In genomic region chr3:177795866-177796265, GRCh38 we compare ENCODE assay signal across 17 cellular contexts.
DNase-seq lines count a peak whose midpoint lies in the region; ATAC-seq and TF ChIP-seq lines count a peak whose summit lies in the region.
"Had no signal": no experiment of that assay in that cellular context is flagged by ENCODE, and none has a peak within 500 bp of the region (broad histone marks: within the 10 kb centered on the region; RNA-seq: fewer than 3 reads in every experiment).

No MANE protein-coding gene starts in this region.

- peak overlapping the region; percentile 33 to 34 for H3K4me3 Mint-ChIP-seq in activated T-cell treated with anti-CD3 and anti-CD28 coated beads, Interleukin-2, amount 50 U/mL, for 72 hours
- H3K4me3 Mint-ChIP-seq in activated naive CD8-positive, alpha-beta T cell = no peak overlapping the region
- H3K4me3 Mint-ChIP-seq in nephron = no peak overlapping the region
- peak overlapping the region; percentile 11 to 14 for H3K4me3 Mint-ChIP-seq in stimulated activated naive CD8-positive, alpha-beta T cell treated with anti-CD3 and anti-CD28 coated beads, Interleukin-15, amount 100 ng/mL, for 72 hours
- H3K4me3 Mint-ChIP-seq: CD8-positive, alpha-beta T cell had no signal

- no peak for TF ChIP-seq CTCF in nephron (IDR thresholded peaks at IDR 0.05; ENCODE audit: unreplicated experiment in 3 of 3)

- no peak for DNase-seq in activated T-cell treated with anti-CD3 and anti-CD28 coated beads, Interleukin-2, amount 50 U/mL, for 72 hours
- no peak for DNase-seq in activated T-cell treated with anti-CD3 and anti-CD28 coated beads, Interleukin-2, amount 50 U/mL, for 48 hours
- DNase-seq in stimulated activated naive CD8-positive, alpha-beta T cell treated with anti-CD3 and anti-CD28 coated beads, Interleukin-15, amount 100 ng/mL, for 72 hours = no peak
- DNase-seq in amniotic stem cell (lab: John Stamatoyannopoulos, UW) (no peak), COR-L47 (lab: John Stamatoyannopoulos, UW) (no peak)
- DNase-seq: CD8-positive, alpha-beta T cell; DMS53; EL; GOT3; KG1; NCI-H1105 treated with DMSO at 0.1 percent for 48 hours; NCI-H1694 had no signal

- H3K27ac Mint-ChIP-seq in activated T-cell treated with anti-CD3 and anti-CD28 coated beads, Interleukin-2, amount 50 U/mL, for 72 hours = peak overlapping the region; percentile 15
- peak overlapping the region; percentile 77 for H3K27ac Mint-ChIP-seq in activated naive CD8-positive, alpha-beta T cell
- H3K27ac Mint-ChIP-seq in nephron = peak overlapping the region; percentile 40 to 84 (median 63)
- H3K27ac Mint-ChIP-seq in stimulated activated naive CD8-positive, alpha-beta T cell treated with anti-CD3 and anti-CD28 coated beads, Interleukin-15, amount 100 ng/mL, for 72 hours = peak overlapping the region; percentile 77 to 81
- H3K27ac Mint-ChIP-seq: CD8-positive, alpha-beta T cell had no signal

- peaks cover 0 to 5% of the 10 kb centered on the region in 2 donors for H3K9me3 Mint-ChIP-seq in activated T-cell treated with anti-CD3 and anti-CD28 coated beads, Interleukin-2, amount 50 U/mL, for 72 hours
- no peaks in the 10 kb centered on the region for H3K9me3 Mint-ChIP-seq in activated naive CD8-positive, alpha-beta T cell (ENCODE audit: low read depth)
- no peaks in the 10 kb centered on the region for H3K9me3 Mint-ChIP-seq in nephron
- H3K9me3 Mint-ChIP-seq in stimulated activated naive CD8-positive, alpha-beta T cell treated with anti-CD3 and anti-CD28 coated beads, Interleukin-15, amount 100 ng/mL, for 72 hours = no peaks in the 10 kb centered on the region
- H3K9me3 Mint-ChIP-seq: CD8-positive, alpha-beta T cell had no signal

- peak; percentile 65 to 76 for ATAC-seq in activated T-cell treated with anti-CD3 and anti-CD28 coated beads, Interleukin-2, amount 50 U/mL, for 72 hours (replicated peaks in 1 of 2)
- peak; percentile 87 for ATAC-seq in stimulated activated naive CD8-positive, alpha-beta T cell treated with anti-CD3 and anti-CD28 coated beads, Interleukin-15, amount 100 ng/mL, for 72 hours
- ATAC-seq: CD8-positive, alpha-beta T cell; GM12878; HepG2; Panc1 had no signal

- peaks cover 0 to 3% of the 10 kb centered on the region in 2 donors for H3K36me3 Mint-ChIP-seq in activated T-cell treated with anti-CD3 and anti-CD28 coated beads, Interleukin-2, amount 50 U/mL, for 72 hours (ENCODE audit: insufficient read depth in 2 of 2)
- no peaks in the 10 kb centered on the region for H3K36me3 Mint-ChIP-seq in activated naive CD8-positive, alpha-beta T cell
- H3K36me3 Mint-ChIP-seq in nephron (ENCODE audit: low read depth) = no peaks in the 10 kb centered on the region
- H3K36me3 Mint-ChIP-seq: CD8-positive, alpha-beta T cell had no signal

- H3K27me3 Mint-ChIP-seq in activated T-cell treated with anti-CD3 and anti-CD28 coated beads, Interleukin-2, amount 50 U/mL, for 72 hours (ENCODE audit: low read depth) = no peaks in the 10 kb centered on the region
- H3K27me3 Mint-ChIP-seq in activated naive CD8-positive, alpha-beta T cell = no peaks in the 10 kb centered on the region
- no peaks in the 10 kb centered on the region for H3K27me3 Mint-ChIP-seq in nephron (ENCODE audit: low read depth)
- H3K27me3 Mint-ChIP-seq in stimulated activated naive CD8-positive, alpha-beta T cell treated with anti-CD3 and anti-CD28 coated beads, Interleukin-15, amount 100 ng/mL, for 72 hours = no peaks in the 10 kb centered on the region

- H3K4me1 Mint-ChIP-seq in activated T-cell treated with anti-CD3 and anti-CD28 coated beads, Interleukin-2, amount 50 U/mL, for 72 hours (ENCODE audit: low read depth) = peaks cover 35% of the 10 kb centered on the region
- H3K4me1 Mint-ChIP-seq in activated naive CD8-positive, alpha-beta T cell (ENCODE audit: low read depth) = peaks cover 16% of the 10 kb centered on the region
- peaks cover 8% of the 10 kb centered on the region for H3K4me1 Mint-ChIP-seq in nephron
- H3K4me1 Mint-ChIP-seq in stimulated activated naive CD8-positive, alpha-beta T cell treated with anti-CD3 and anti-CD28 coated beads, Interleukin-15, amount 100 ng/mL, for 72 hours = peaks cover 32% of the 10 kb centered on the region

Comparison
In these comparisons a context has a peak if more than half of its experiments do, and no peak if none do; other contexts are left out.
1. H3K27ac Mint-ChIP-seq: peak in every context shown above with its lines; median percentile 79 in stimulated activated naive CD8-positive, alpha-beta T cell treated with anti-CD3 and anti-CD28 coated beads, Interleukin-15, amount 100 ng/mL, for 72 hours; 77 in activated naive CD8-positive, alpha-beta T cell; 63 in nephron; 15 in activated T-cell treated with anti-CD3 and anti-CD28 coated beads, Interleukin-2, amount 50 U/mL, for 72 hours.
2. H3K4me3 Mint-ChIP-seq: peak in activated T-cell treated with anti-CD3 and anti-CD28 coated beads, Interleukin-2, amount 50 U/mL, for 72 hours (2 of 2) and stimulated activated naive CD8-positive, alpha-beta T cell treated with anti-CD3 and anti-CD28 coated beads, Interleukin-15, amount 100 ng/mL, for 72 hours (2 of 2); none in activated naive CD8-positive, alpha-beta T cell (single experiment) and nephron (0 of 3).